ENCODE assay signal across 16 cellular contexts in the genomic region with DNA sequence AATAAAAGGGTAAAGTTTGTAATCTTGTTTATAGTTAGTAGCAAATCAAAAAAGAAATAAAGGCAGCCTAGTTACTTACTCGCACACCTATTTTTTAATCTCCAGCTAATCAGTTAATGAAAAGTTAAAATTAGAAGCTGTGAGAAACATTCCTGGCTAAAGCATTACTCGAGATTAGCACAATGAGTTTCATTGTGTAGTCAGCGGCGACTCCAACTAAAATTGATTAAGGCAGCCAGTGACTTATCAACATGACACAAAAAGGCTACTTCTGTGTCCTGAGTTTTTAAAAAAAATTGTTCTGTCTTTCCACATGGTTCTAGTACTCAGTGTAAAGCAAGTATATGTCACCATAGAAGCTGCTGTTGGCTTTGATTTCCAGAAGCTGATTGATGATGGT.
DNase-seq lines count a peak whose midpoint lies in the region; ATAC-seq and TF ChIP-seq lines count a peak whose summit lies in the region.
"Had no signal": no experiment of that assay in that cellular context is flagged by ENCODE, and none has a peak within 500 bp of the region (broad histone marks: within the 10 kb centered on the region; RNA-seq: fewer than 3 reads in every experiment).

No MANE protein-coding gene starts in this region.

- peaks cover 36% of the 10 kb centered on the region for H3K4me1 Mint-ChIP-seq in GM23338

- 0 out of 2 replicates have a peak overlapping the region, but pooled peaks have one; percentile 17 for H3K27ac Mint-ChIP-seq in GM23338
- H3K27ac Mint-ChIP-seq: CD4-positive, alpha-beta T cell had no signal

- H3K27ac ChIP-seq in GM23338 (ENCODE audit: low read depth) (no peak overlapping the region), body of pancreas (peak overlapping the region in 1 of 4 donors; percentile 37), mesodermal cell (ENCODE audit: low read depth, low read length, severe bottlenecking) (peak overlapping the region; percentile 52), mammary epithelial cell (ENCODE audit: insufficient read depth, low read depth, low read length) (no peak overlapping the region)
- H3K27ac ChIP-seq: C4-2B had no signal

- no peaks in the 10 kb centered on the region for H3K9me2 ChIP-seq in GM23338 (ENCODE audit: insufficient read depth)

- H4K20me1 ChIP-seq in GM23338 (replicated peaks; ENCODE audit: insufficient read depth) (no peaks in the 10 kb centered on the region), mammary epithelial cell (ENCODE audit: insufficient read depth, low read length) (no peaks in the 10 kb centered on the region)

- H3K4me2 ChIP-seq in GM23338, result no peak overlapping the region
- H3K4me2 ChIP-seq in mammary epithelial cell (ENCODE audit: insufficient read depth, low read depth, low read length), result no peak overlapping the region

- H2AFZ ChIP-seq in GM23338, result peak overlapping the region; percentile 9; the same call in 1 of the 2 replicates
- no peak overlapping the region for H2AFZ ChIP-seq in mammary epithelial cell (ENCODE audit: low read depth, low read length)

- H3K79me2 ChIP-seq in GM23338 (replicated peaks; ENCODE audit: insufficient read depth) (no peaks in the 10 kb centered on the region), mammary epithelial cell (ENCODE audit: insufficient read depth, low read length) (no peaks in the 10 kb centered on the region)

- WGBS in body of pancreas, 2 donors, result 1 to 18% methylated on average over 4 of the region's 4 CpGs
- 82 to 95% methylated on average over 2 of the region's 4 CpGs for WGBS in mesodermal cell (ENCODE audit: insufficient coverage in 2 of 2), 2 experiments
- WGBS in mammary epithelial cell (ENCODE audit: low coverage, missing lambda C conversion rate), result 7% methylated on average over 4 of the region's 4 CpGs

- H3K27me3 ChIP-seq in GM23338 (ENCODE audit: insufficient read depth) (no peaks in the 10 kb centered on the region), body of pancreas (no peaks in the 10 kb centered on the region), mammary epithelial cell (ENCODE audit: insufficient read depth, low read length) (peaks cover 6% of the 10 kb centered on the region)

- H3K36me3 Mint-ChIP-seq in GM23338 (ENCODE audit: low read depth), result no peaks in the 10 kb centered on the region

- CTCF ChIA-PET in mammary epithelial cell (lab: Charles Lee; ENCODE audit: low non-redundant PET), result no interaction called here

- no peak for TF ChIP-seq POLR2A in body of pancreas (IDR thresholded peaks at IDR 0.05)

- no peak overlapping the region for H3K9ac ChIP-seq in mammary epithelial cell (ENCODE audit: insufficient read depth, low read length)

- dilution Hi-C loops in mammary epithelial cell (cut with HindIII; ENCODE audit: low sequenced_read_pairs), result no loop called here

- no peak for DNase-seq in GM23338 (ENCODE audit: low spot score)
- DNase-seq in body of pancreas, result no peak
- no peak for DNase-seq in ureter (ENCODE audit: low spot score)
- no peak for DNase-seq in mammary epithelial cell
- no peak for DNase-seq in NCI-H2081 treated with DMSO at 0.1 percent for 48 hours (lab: John Stamatoyannopoulos, UW)
- DNase-seq: ACHN; AML-193; CD4-positive, alpha-beta T cell; DMS153; DMS79; GDM1; GOT3; H9; IMR-90 had no signal

- no peak for ATAC-seq in GM23338
- ATAC-seq in body of pancreas, result peak; percentile 35

- H3K4me3 Mint-ChIP-seq in GM23338, result no peak overlapping the region
- H3K4me3 Mint-ChIP-seq: CD4-positive, alpha-beta T cell; H9 had no signal

- TF ChIP-seq CTCF in GM23338 (conservative IDR thresholded peaks at IDR 0.05; ENCODE audit: low read depth in 2 of 2) (no peak), body of pancreas (IDR thresholded peaks at IDR 0.05) (no peak), mammary epithelial cell (conservative IDR thresholded peaks at IDR 0.05 in 1 of 2, IDR thresholded peaks at IDR 0.05 in 1 of 2; ENCODE audit: extremely low read depth in 1 of 2, insufficient read depth in 1 of 2, low read depth in 1 of 2, low read length in 2 of 2) (no peak)

- peaks cover 6% of the 10 kb centered on the region for H3K27me3 Mint-ChIP-seq in GM23338 (ENCODE audit: insufficient read depth, low read depth, poor library complexity)
- H3K27me3 Mint-ChIP-seq: CD4-positive, alpha-beta T cell had no signal

- peaks cover 38% of the 10 kb centered on the region for H3K4me1 ChIP-seq in GM23338 (ENCODE audit: insufficient read depth)
- peaks cover under 1% of the 10 kb centered on the region for H3K4me1 ChIP-seq in body of pancreas
- H3K4me1 ChIP-seq in mesodermal cell (ENCODE audit: control insufficient read depth, insufficient read depth, low read length, poor library complexity, severe bottlenecking), result no peaks in the 10 kb centered on the region
- H3K4me1 ChIP-seq in mammary epithelial cell (ENCODE audit: insufficient read depth, low read length), result no peaks in the 10 kb centered on the region

- no peaks in the 10 kb centered on the region for H3K9me3 Mint-ChIP-seq in GM23338
- H3K9me3 Mint-ChIP-seq: CD4-positive, alpha-beta T cell; H9 had no signal

- no peaks in the 10 kb centered on the region for H3K36me3 ChIP-seq in GM23338 (ENCODE audit: insufficient read depth)
- H3K36me3 ChIP-seq in body of pancreas (replicated peaks in 1 of 2; ENCODE audit: insufficient read depth in 1 of 2, low read depth in 2 of 2), result no peaks in the 10 kb centered on the region
- no peaks in the 10 kb centered on the region for H3K36me3 ChIP-seq in mesodermal cell (ENCODE audit: control insufficient read depth, insufficient read depth, low read length)
- no peaks in the 10 kb centered on the region for H3K36me3 ChIP-seq in mammary epithelial cell (ENCODE audit: insufficient read depth, low read length)

- no peaks in the 10 kb centered on the region for H3F3A ChIP-seq in GM23338 (replicated peaks; ENCODE audit: low read depth)

- intact Hi-C loops in body of pancreas (cut with DNase I), result no loop called here
- intact Hi-C loops in mammary epithelial cell (cut with micrococcal nuclease), result no loop called here

- in situ Hi-C loops in mammary epithelial cell (cut with MboI; ENCODE audit: low sequenced_read_pairs in 2 of 2), result no loop called here

- H3K9me3 ChIP-seq in body of pancreas, result no peaks in the 10 kb centered on the region
- no peaks in the 10 kb centered on the region for H3K9me3 ChIP-seq in mesodermal cell (ENCODE audit: control insufficient read depth, low read length)
- no peaks in the 10 kb centered on the region for H3K9me3 ChIP-seq in mammary epithelial cell (replicated peaks; ENCODE audit: insufficient read depth, low read length)

- no TSS peak for BruUV-seq in mammary epithelial cell (replicated peaks; lab: Mats Ljungman, UMichigan)

- no peak overlapping the region for H3K4me3 ChIP-seq in GM23338
- H3K4me3 ChIP-seq in body of pancreas, result no peak overlapping the region
- no peak overlapping the region for H3K4me3 ChIP-seq in mesodermal cell (ENCODE audit: extremely low read depth, insufficient read depth, low read length, poor library complexity, severe bottlenecking)
- H3K4me3 ChIP-seq in mammary epithelial cell (replicated peaks in 1 of 3; ENCODE audit: insufficient read depth in 1 of 3, low read depth in 2 of 3, low read length in 3 of 3), result no peak overlapping the region
